ENCODE assay signal across 21 cellular contexts in the genomic region with DNA sequence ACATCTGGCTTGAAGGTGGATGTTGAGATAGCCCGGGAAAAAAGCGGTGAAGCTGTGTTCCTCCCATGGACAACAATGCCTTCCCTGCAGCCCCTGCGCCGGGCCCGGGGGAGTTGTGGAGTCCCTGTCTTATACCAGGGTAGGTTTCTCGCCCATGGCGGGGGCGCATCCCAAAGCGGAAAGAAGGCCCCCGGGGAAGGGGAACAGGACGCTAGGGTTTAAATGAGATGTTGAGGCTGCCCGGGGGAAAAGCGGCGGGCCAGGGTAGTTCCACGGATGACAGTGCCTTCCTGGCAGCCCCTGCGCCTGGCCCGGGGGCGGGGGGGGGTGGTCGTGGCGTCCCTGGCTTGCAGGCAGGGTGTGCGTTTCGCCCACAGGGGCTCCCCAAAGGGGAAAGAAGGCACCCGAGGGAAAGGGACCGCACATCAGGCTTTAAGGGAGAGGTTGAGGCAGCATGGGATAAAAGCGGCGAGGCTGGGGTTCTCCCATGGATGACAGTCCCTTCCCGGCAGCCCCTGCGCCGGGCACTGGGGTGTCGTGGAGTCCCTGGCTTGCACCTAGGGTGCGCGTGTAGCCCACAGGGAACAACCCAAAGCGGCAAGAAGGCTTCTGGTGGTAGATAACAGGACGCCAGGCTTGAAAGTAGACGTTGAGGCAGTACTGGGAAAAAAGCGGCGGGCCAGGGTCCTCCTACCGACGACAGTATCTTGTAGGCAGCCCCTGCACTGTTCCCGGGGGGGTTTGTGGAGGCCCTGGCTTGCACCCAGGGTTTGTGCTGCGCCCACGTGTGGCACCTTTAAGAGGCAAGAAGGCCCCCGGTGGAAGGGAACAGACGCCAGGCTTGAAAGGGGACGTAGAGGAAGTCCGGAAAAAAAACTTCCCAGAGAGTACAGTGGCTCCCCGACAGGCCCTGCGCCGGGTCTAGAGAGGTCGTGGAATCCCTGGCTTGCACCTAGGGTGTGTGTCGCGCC.
"Had no signal": no experiment of that assay in that cellular context is flagged by ENCODE, and none has a peak within 500 bp of the region (broad histone marks: within the 10 kb centered on the region; RNA-seq: fewer than 3 reads in every experiment).

No MANE protein-coding gene starts in this region.

- ATAC-seq: activated T-cell treated with anti-CD3 and anti-CD28 coated beads, Interleukin-2, amount 50 U/mL, for 4 hours; gastroesophageal sphincter; right lobe of liver had no signal

- H3K9ac ChIP-seq: parathyroid adenoma had no signal

- H3K4me3 ChIP-seq: coronary artery, gastroesophageal sphincter, right lobe of liver, vagina had no signal

- H3K27ac ChIP-seq: coronary artery, gastroesophageal sphincter, parathyroid adenoma, right lobe of liver, testis, vagina had no signal

- DNase-seq: activated CD4-positive, alpha-beta T cell treated with anti-CD3 and anti-CD28 coated beads for 1 hour; activated CD4-positive, alpha-beta T cell treated with anti-CD3 and anti-CD28 coated beads, Interleukin-2, amount 50 U/mL, for 4 hours; activated CD8-positive, alpha-beta memory T cell treated with anti-CD3 and anti-CD28 coated beads, Interleukin-2, amount 50 U/mL, for 48 hours; activated naive CD4-positive, alpha-beta T cell; activated naive CD8-positive, alpha-beta T cell treated with anti-CD3 and anti-CD28 coated beads for 36 hours; activated T-cell treated with anti-CD3 and anti-CD28 coated beads, Interleukin-2, amount 50 U/mL, for 4 hours; endodermal cell; hypothalamus; right lobe of liver; small intestine; stimulated activated CD4-positive, alpha-beta T cell treated with anti-CD3 and anti-CD28 coated beads, Interleukin-15, amount 100 ng/mL, for 24 hours; stimulated activated CD4-positive, alpha-beta T cell treated with anti-CD3 and anti-CD28 coated beads, Interleukin-2, amount 100 ng/mL, for 48 hours; stimulated activated CD8-positive, alpha-beta memory T cell treated with anti-CD3 and anti-CD28 coated beads, Interleukin-4, amount 100 ng/mL, for 48 hours; stimulated activated naive CD4-positive, alpha-beta T cell; T-helper 9 cell; testis; trophoblast cell had no signal

- H2AFZ ChIP-seq: parathyroid adenoma had no signal

- H3K27me3 ChIP-seq: right lobe of liver, testis, vagina had no signal

- H3K36me3 ChIP-seq: gastroesophageal sphincter, right lobe of liver, vagina had no signal

- H3K4me1 ChIP-seq: gastroesophageal sphincter, parathyroid adenoma, right lobe of liver, testis, vagina had no signal

- H3K9me3 ChIP-seq: gastroesophageal sphincter, right lobe of liver, testis, vagina had no signal
